In the genomic region with DNA sequence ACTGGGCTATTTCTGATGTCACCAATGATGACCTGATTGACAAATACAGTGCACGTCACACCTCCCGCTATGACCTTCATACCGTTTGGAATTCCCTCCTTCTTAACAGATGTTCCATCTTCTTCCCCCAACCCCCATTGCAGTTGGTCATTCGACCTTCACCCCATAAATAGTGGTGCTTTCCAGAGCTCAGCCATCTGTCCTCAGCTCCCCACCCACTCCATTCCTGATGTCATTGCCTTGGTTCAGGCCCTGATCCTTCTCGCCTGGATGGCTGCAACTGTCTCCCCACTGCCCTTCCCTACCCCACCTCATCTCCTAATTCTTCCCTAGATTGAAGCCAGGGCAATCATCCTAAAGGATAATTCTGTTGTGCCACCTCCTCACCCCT, we compare ENCODE assay signal across 23 cellular contexts.
"Had no signal": no experiment of that assay in that cellular context is flagged by ENCODE, and none has a peak within 500 bp of the region (broad histone marks: within the 10 kb centered on the region; RNA-seq: fewer than 3 reads in every experiment).

No MANE protein-coding gene starts in this region.

- ATAC-seq: naive thymus-derived CD8-positive, alpha-beta T cell; pancreas; SK-N-SH treated with all-trans-retinoic acid at 6 μM for 48 hours had no signal

- DNase-seq: activated CD4-positive, alpha-beta T cell treated with anti-CD3 and anti-CD28 coated beads for 48 hours; activated CD4-positive, alpha-beta T cell treated with anti-CD3 and anti-CD28 coated beads, Interleukin-2, amount 50 U/mL, for 48 hours; activated CD4-positive, CD25-positive, alpha-beta regulatory T cell; activated CD8-positive, alpha-beta memory T cell treated with anti-CD3 and anti-CD28 coated beads for 24 hours; activated effector memory CD4-positive, alpha-beta T cell treated with Interleukin-2 at 50 U/mL for 16 hours; activated naive CD4-positive, alpha-beta T cell treated with anti-CD3 and anti-CD28 coated beads for 36 hours; activated naive CD8-positive, alpha-beta T cell treated with anti-CD3 and anti-CD28 coated beads for 36 hours; dorsolateral prefrontal cortex; effector memory CD4-positive, alpha-beta T cell; erythroblast; foreskin fibroblast; naive thymus-derived CD8-positive, alpha-beta T cell; nucleus accumbens; pancreas; sigmoid colon; stimulated activated CD4-positive, alpha-beta T cell treated with anti-CD3 and anti-CD28 coated beads, Interleukin-15, amount 100 ng/mL, for 24 hours; stimulated activated naive CD4-positive, alpha-beta T cell; tibial artery had no signal

- H3K9me3 ChIP-seq: ascending aorta, pancreas, suprapubic skin had no signal

- H3K4me1 ChIP-seq: ascending aorta, pancreas, tibial artery had no signal

- H3K27me3 ChIP-seq: ascending aorta, cardiac muscle cell, pancreas, sigmoid colon, suprapubic skin, tibial artery had no signal

- H3K27ac ChIP-seq: ascending aorta, cardiac muscle cell, coronary artery, dorsolateral prefrontal cortex, pancreas, suprapubic skin, tibial artery had no signal

- H3K36me3 ChIP-seq: ascending aorta, cardiac muscle cell, pancreas, sigmoid colon, suprapubic skin, tibial artery had no signal

- H3K4me3 ChIP-seq: ascending aorta, cardiac muscle cell, coronary artery, dorsolateral prefrontal cortex, pancreas, sigmoid colon, suprapubic skin, tibial artery had no signal
